Comparison of ENCODE assay signal across 9 cellular contexts in the genomic region with DNA sequence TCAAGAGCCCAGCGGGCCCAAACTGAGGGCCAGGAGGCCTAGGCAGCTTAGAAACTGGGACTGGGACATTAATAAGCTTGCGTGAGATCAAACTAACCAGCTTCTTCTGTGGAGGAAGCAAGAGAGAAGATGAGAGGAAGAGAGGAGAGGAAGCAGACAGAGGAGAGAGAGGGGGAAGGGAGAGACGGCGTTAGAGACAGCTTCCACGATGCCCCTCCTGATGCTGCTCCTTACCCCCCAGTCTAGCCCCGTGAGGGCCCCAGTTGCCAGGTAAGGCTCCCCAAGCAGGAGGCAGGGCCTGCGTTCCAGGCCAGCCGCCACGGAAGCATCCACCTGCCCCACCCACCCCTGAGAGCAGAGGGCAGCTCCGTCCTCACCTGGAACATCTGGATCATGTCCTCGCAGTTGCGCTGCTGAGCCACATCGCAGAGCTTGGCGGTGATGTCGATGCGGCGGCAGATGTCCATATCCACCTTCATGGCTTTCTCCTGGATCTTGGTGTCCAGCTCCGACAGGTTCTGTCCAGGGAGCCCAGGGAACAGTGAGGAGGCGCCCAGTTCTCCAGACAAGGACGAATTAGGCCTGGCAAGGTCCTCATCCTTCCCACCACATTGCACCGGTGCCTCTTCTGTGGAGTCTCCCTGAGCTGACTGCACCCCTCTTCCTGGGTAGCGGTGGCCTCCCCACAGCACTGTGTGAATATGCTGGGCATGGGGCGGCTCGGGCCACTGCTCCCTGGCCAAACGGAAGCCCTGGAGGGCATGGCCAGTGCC. TPM values are rescaled to one million over a fixed set of nuclear protein-coding genes. Genes with fewer than 3 reads are reported as not detected.
A peak's percentile ranks its signal among the peaks of the same experiment; 100 is the strongest.
DNase-seq lines count a peak whose midpoint lies in the region; ATAC-seq and TF ChIP-seq lines count a peak whose summit lies in the region.
"Had no signal": no experiment of that assay in that cellular context is flagged by ENCODE, and none has a peak within 500 bp of the region (broad histone marks: within the 10 kb centered on the region; RNA-seq: fewer than 3 reads in every experiment).

No MANE protein-coding gene starts in this region.

- H3K9ac ChIP-seq in mesenchymal stem cell (ENCODE audit: low read length), result peak overlapping the region; percentile 98
- H3K9ac ChIP-seq in trophoblast cell (ENCODE audit: low read length), result no peak overlapping the region
- H3K9ac ChIP-seq: parathyroid adenoma had no signal

- H2AK5ac ChIP-seq in mesenchymal stem cell (ENCODE audit: low read length, severe bottlenecking), result peak overlapping the region; percentile 5
- no peak overlapping the region for H2AK5ac ChIP-seq in trophoblast cell (ENCODE audit: low read length)

- no peak overlapping the region for H3K23ac ChIP-seq in mesenchymal stem cell (ENCODE audit: low read length in 2 of 2)
- H3K23ac ChIP-seq in trophoblast cell (ENCODE audit: low read length), result no peak overlapping the region

- ATAC-seq in Right ventricle myocardium superior (ENCODE audit: poor library complexity) (no peak), Right ventricle myocardium inferior (no peak), GM19467 (IDR thresholded peaks at IDR 0.05; ENCODE audit: unreplicated experiment) (no peak)

- H2AFZ ChIP-seq in mesenchymal stem cell (ENCODE audit: low read depth, low read length), result no peak overlapping the region
- no peak overlapping the region for H2AFZ ChIP-seq in trophoblast cell (ENCODE audit: insufficient read depth, low read length, poor library complexity)
- H2AFZ ChIP-seq: parathyroid adenoma had no signal

- TF ChIP-seq POLR2A in uterus (IDR thresholded peaks at IDR 0.05), result no peak

- H3K18ac ChIP-seq in mesenchymal stem cell (ENCODE audit: low read depth in 1 of 2, low read length in 2 of 2), result peak overlapping the region in 1 of 2 experiments; percentile 50
- H3K18ac ChIP-seq in trophoblast cell (ENCODE audit: low read length), result no peak overlapping the region

- H2BK5ac ChIP-seq in mesenchymal stem cell (ENCODE audit: low read depth, low read length, poor library complexity, severe bottlenecking), result no peak overlapping the region
- no peak overlapping the region for H2BK5ac ChIP-seq in trophoblast cell (ENCODE audit: low read depth, low read length, poor library complexity)

- no peaks in the 10 kb centered on the region for H3K79me2 ChIP-seq in trophoblast cell (ENCODE audit: control insufficient read depth, insufficient read depth, low read length, poor library complexity)
- H3K79me2 ChIP-seq: parathyroid adenoma had no signal

- peak; percentile 40 for DNase-seq in Right ventricle myocardium superior
- DNase-seq in Right ventricle myocardium inferior (ENCODE audit: missing footprints), result no peak
- no peak for DNase-seq in mesenchymal stem cell
- no peak for DNase-seq in uterus
- no peak for DNase-seq in trophoblast cell
- DNase-seq: cortex of kidney, NCI-H2171 had no signal

- H3K4me3 ChIP-seq in mesenchymal stem cell (ENCODE audit: insufficient read depth in 1 of 2, low read depth in 1 of 2, low read length in 2 of 2) (peak overlapping the region in 1 of 2 experiments; percentile 23), uterus (no peak overlapping the region), trophoblast cell (ENCODE audit: low read depth, low read length) (no peak overlapping the region)

- H4K91ac ChIP-seq in mesenchymal stem cell (ENCODE audit: low read length) (peak overlapping the region; percentile 44), trophoblast cell (ENCODE audit: low read depth, low read length) (no peak overlapping the region)

- H3K4me1 ChIP-seq in mesenchymal stem cell (ENCODE audit: control insufficient read depth, insufficient read depth, low read depth, low read length) (peaks cover 57% of the 10 kb centered on the region), uterus (peaks cover 24 to 54% of the 10 kb centered on the region in 2 donors), trophoblast cell (ENCODE audit: control insufficient read depth in 1 of 2, insufficient read depth in 2 of 2, low read length in 2 of 2) (peaks cover 13 to 17% of the 10 kb centered on the region in 2 experiments)

- H3K14ac ChIP-seq in mesenchymal stem cell (ENCODE audit: low read length in 2 of 2) (peak overlapping the region in 1 of 2 experiments; percentile 5), trophoblast cell (ENCODE audit: low read length) (no peak overlapping the region)

- no peak overlapping the region for H2BK120ac ChIP-seq in mesenchymal stem cell (ENCODE audit: low read depth, low read length)
- H2BK120ac ChIP-seq in trophoblast cell (ENCODE audit: insufficient read depth, low read length, poor library complexity), result no peak overlapping the region

- no peak for TF ChIP-seq CTCF in uterus (IDR thresholded peaks at IDR 0.05)

- H4K12ac ChIP-seq in trophoblast cell (ENCODE audit: low read depth, low read length), result no peak overlapping the region

- no peaks in the 10 kb centered on the region for H3K9me3 ChIP-seq in mesenchymal stem cell (ENCODE audit: control insufficient read depth, low read length)
- no peaks in the 10 kb centered on the region for H3K9me3 ChIP-seq in uterus
- H3K9me3 ChIP-seq in trophoblast cell (ENCODE audit: insufficient read depth, low read depth, low read length), result peaks cover 6% of the 10 kb centered on the region

- H3K4me2 ChIP-seq in mesenchymal stem cell (ENCODE audit: low read length, poor library complexity, severe bottlenecking), result no peak overlapping the region
- H3K4me2 ChIP-seq in trophoblast cell (ENCODE audit: low read length), result no peak overlapping the region

- H2BK12ac ChIP-seq in mesenchymal stem cell (ENCODE audit: low read length in 2 of 2), result peak overlapping the region in 1 of 2 experiments; percentile 75
- H2BK12ac ChIP-seq in trophoblast cell (ENCODE audit: low read length), result no peak overlapping the region

- intact Hi-C loops in Right ventricle myocardium superior (cut with DNase I) (no loop called here), Right ventricle myocardium inferior (cut with DNase I) (loop anchor here (5.0 kb wide), 1 partner anchor 127 kb away; no protein-coding TSS in a partner anchor), uterus (cut with DNase I; ENCODE audit: low total_unique reads) (no loop called here)

- peak overlapping the region; percentile 20 for H4K8ac ChIP-seq in mesenchymal stem cell (ENCODE audit: low read length)
- no peak overlapping the region for H4K8ac ChIP-seq in trophoblast cell (ENCODE audit: low read depth, low read length)

- H3K79me1 ChIP-seq in mesenchymal stem cell (replicated peaks; ENCODE audit: low read length, poor library complexity, severe bottlenecking) (peaks cover 16% of the 10 kb centered on the region), trophoblast cell (ENCODE audit: low read length) (peaks cover 2% of the 10 kb centered on the region)

- 96% methylated on average over 23 of the region's 25 CpGs for whole genome bisulfite sequencing in mesenchymal stem cell
- WGBS in trophoblast cell (ENCODE audit: extremely low coverage, insufficient coverage, insufficient read length), result no CpG with 5 or more reads among the region's 25 CpGs

- H3K4ac ChIP-seq in mesenchymal stem cell (ENCODE audit: low read depth in 1 of 2, low read length in 2 of 2) (peak overlapping the region in 1 of 2 experiments; percentile 58), trophoblast cell (ENCODE audit: low read depth, low read length) (no peak overlapping the region)

- H2BK15ac ChIP-seq in mesenchymal stem cell (ENCODE audit: low read depth, poor library complexity, severe bottlenecking), result no peak overlapping the region

- H3K27me3 ChIP-seq in mesenchymal stem cell (ENCODE audit: control insufficient read depth in 1 of 2, insufficient read depth in 1 of 2, low read length in 2 of 2) (no peaks in the 10 kb centered on the region), uterus (no peaks in the 10 kb centered on the region), trophoblast cell (ENCODE audit: insufficient read depth, low read length) (no peaks in the 10 kb centered on the region)

- H3K36me3 ChIP-seq in mesenchymal stem cell (ENCODE audit: control insufficient read depth in 1 of 2, insufficient read depth in 2 of 2, low read depth in 1 of 2, low read length in 2 of 2) (peaks cover 37 to 51% of the 10 kb centered on the region in 2 experiments), uterus (no peaks in the 10 kb centered on the region), trophoblast cell (ENCODE audit: control insufficient read depth in 1 of 2, insufficient read depth in 2 of 2, low read length in 2 of 2) (peaks cover 4 to 13% of the 10 kb centered on the region in 2 experiments)

- H3K27ac ChIP-seq in mesenchymal stem cell (ENCODE audit: low read length, poor library complexity, severe bottlenecking) (peak overlapping the region; percentile 53), uterus (peak overlapping the region; percentile 87 to 93), trophoblast cell (ENCODE audit: low read depth, low read length) (no peak overlapping the region)
- H3K27ac ChIP-seq: parathyroid adenoma had no signal

RNA-seq across cellular contexts. Expression of gene IFFO1, which starts 6.3 kb away (rescaled TPM):
- 14.1 TPM for total RNA-seq in Right ventricle myocardium superior
- total RNA-seq in Right ventricle myocardium inferior, result 15.9 TPM
- polyA plus RNA-seq in mesenchymal stem cell (2013, experiment 1 of 2), result 26.1 TPM
- 25.6 TPM for polyA plus RNA-seq in mesenchymal stem cell (2013, experiment 2 of 2)
- total RNA-seq in uterus, result 10 to 100 TPM; 17.1 to 50.6 (median 32.8) TPM
- 5.1 and 5.3 TPM in 2 replicates for polyA plus RNA-seq in trophoblast cell (2013)

RNA-seq across cellular contexts. Expression of gene GAPDH, which starts 15.2 kb away (rescaled TPM):
- total RNA-seq in Right ventricle myocardium superior, result 4,109 TPM
- total RNA-seq in Right ventricle myocardium inferior, result 4,337 TPM
- 4,502 TPM for polyA plus RNA-seq in mesenchymal stem cell (2013, experiment 1 of 2)
- 4,557 TPM for polyA plus RNA-seq in mesenchymal stem cell (2013, experiment 2 of 2)
- 1,000 to 10,000 TPM in 2 of 4 donors, 100 to 1,000 TPM in 2; 962 to 1,122 (median 1,020) TPM for total RNA-seq in uterus
- 5,061 and 5,152 TPM in 2 replicates for polyA plus RNA-seq in trophoblast cell (2013)

RNA-seq across cellular contexts. Expression of gene NOP2, which starts 18.5 kb away (rescaled TPM):
- 14.8 TPM for total RNA-seq in Right ventricle myocardium superior
- 16.2 TPM for total RNA-seq in Right ventricle myocardium inferior
- polyA plus RNA-seq in mesenchymal stem cell (2013, experiment 1 of 2), result 20.3 TPM
- polyA plus RNA-seq in mesenchymal stem cell (2013, experiment 2 of 2), result 21.3 TPM
- 10 to 100 TPM in 2 of 4 donors, 1 to 10 TPM in 2; 4.1 to 47.6 (median 10.1) TPM for total RNA-seq in uterus
- 47.1 and 49.3 TPM in 2 replicates for polyA plus RNA-seq in trophoblast cell (2013)

RNA-seq across cellular contexts. Expression of gene NCAPD2, which starts 55.7 kb away (rescaled TPM):
- total RNA-seq in Right ventricle myocardium superior (8.9 TPM), Right ventricle myocardium inferior (11.6 TPM), uterus (100 to 1,000 TPM in 1 of 4 donors, 10 to 100 TPM in 2, 1 to 10 TPM in 1; 2.8 to 145 (median 19.3) TPM)
- polyA plus RNA-seq in mesenchymal stem cell (2013, experiment 1 of 2), result 11.7 TPM
- 11.1 TPM for polyA plus RNA-seq in mesenchymal stem cell (2013, experiment 2 of 2)
- polyA plus RNA-seq in trophoblast cell (2013), result 39.3 and 41.7 TPM in 2 replicates

RNA-seq across cellular contexts. Expression of gene MRPL51, which starts 56.5 kb away (rescaled TPM):
- total RNA-seq in Right ventricle myocardium superior, result 280 TPM
- 278 TPM for total RNA-seq in Right ventricle myocardium inferior
- 573 TPM for polyA plus RNA-seq in mesenchymal stem cell (2013, experiment 1 of 2)
- 577 TPM for polyA plus RNA-seq in mesenchymal stem cell (2013, experiment 2 of 2)
- total RNA-seq in uterus, result 10 to 100 TPM; 14.1 to 83.7 (median 36.4) TPM
- 534 and 575 TPM in 2 replicates for polyA plus RNA-seq in trophoblast cell (2013)
